Comparison of ENCODE assay signal across 1 cellular context in genomic region chr1:51518033-51518729, GRCh38.
A peak's percentile ranks its signal among the peaks of the same experiment; 100 is the strongest.
TF ChIP-seq lines count a peak whose summit lies in the region.

No MANE protein-coding gene starts in this region.

TF ChIP-seq in HepG2, 621 proteins besides CTCF, POLR2A, EP300 and RAD21 (continued from another document and continues in another):
- TF ChIP-seq ZNF800 (CRISPR knock-in tag; IDR thresholded peaks at IDR 0.05) = no peak
- no peak for TF ChIP-seq PRPF4 (IDR thresholded peaks at IDR 0.05; ENCODE audit: low read depth, low read length, poor library complexity, severe bottlenecking)
- TF ChIP-seq UBTF (CRISPR knock-in tag; IDR thresholded peaks at IDR 0.05) = no peak
- TF ChIP-seq ISX (CRISPR knock-in tag; conservative IDR thresholded peaks at IDR 0.05) = no peak
- no peak for TF ChIP-seq CEBPB (IDR thresholded peaks at IDR 0.05; ENCODE audit: borderline replicate concordance, low read depth, low read length)
- peak; percentile 80; the same call in 1 of the 2 replicates for TF ChIP-seq FOXK2 (IDR thresholded peaks at IDR 0.05)
- TF ChIP-seq SP4 (CRISPR knock-in tag; IDR thresholded peaks at IDR 0.05) = peak; percentile 27; the same call in 1 of the 2 replicates
- TF ChIP-seq RARG (CRISPR knock-in tag; IDR thresholded peaks at IDR 0.05; ENCODE audit: low read depth) = no peak
- TF ChIP-seq BCLAF1 (IDR thresholded peaks at IDR 0.05) = no peak
- TF ChIP-seq HOXA5 (CRISPR knock-in tag; IDR thresholded peaks at IDR 0.05) = no peak
- TF ChIP-seq ZFP1 (CRISPR knock-in tag; IDR thresholded peaks at IDR 0.05) = no peak
- no peak for TF ChIP-seq ZFP36 (IDR thresholded peaks at IDR 0.05; ENCODE audit: borderline replicate concordance, low read depth, low read length, partially characterized antibody)
- TF ChIP-seq ZNF879 (CRISPR knock-in tag; IDR thresholded peaks at IDR 0.05) = no peak
- TF ChIP-seq AGO1 (IDR thresholded peaks at IDR 0.05; ENCODE audit: low read depth, low read length, poor library complexity, severe bottlenecking) = no peak
- no peak; the same call in 1 of the 2 replicates for TF ChIP-seq MXD4 (CRISPR knock-in tag; IDR thresholded peaks at IDR 0.05)
- TF ChIP-seq NR2F1 (CRISPR knock-in tag; IDR thresholded peaks at IDR 0.05) = no peak
- TF ChIP-seq KDM3A (CRISPR knock-in tag; IDR thresholded peaks at IDR 0.05; ENCODE audit: low read depth) = no peak
- TF ChIP-seq NRL (CRISPR knock-in tag; IDR thresholded peaks at IDR 0.05; ENCODE audit: borderline replicate concordance) = no peak
- peak; percentile 22; the same call in 1 of the 2 replicates for TF ChIP-seq GATAD2A (CRISPR knock-in tag; IDR thresholded peaks at IDR 0.05)
- TF ChIP-seq, protein P1, sequence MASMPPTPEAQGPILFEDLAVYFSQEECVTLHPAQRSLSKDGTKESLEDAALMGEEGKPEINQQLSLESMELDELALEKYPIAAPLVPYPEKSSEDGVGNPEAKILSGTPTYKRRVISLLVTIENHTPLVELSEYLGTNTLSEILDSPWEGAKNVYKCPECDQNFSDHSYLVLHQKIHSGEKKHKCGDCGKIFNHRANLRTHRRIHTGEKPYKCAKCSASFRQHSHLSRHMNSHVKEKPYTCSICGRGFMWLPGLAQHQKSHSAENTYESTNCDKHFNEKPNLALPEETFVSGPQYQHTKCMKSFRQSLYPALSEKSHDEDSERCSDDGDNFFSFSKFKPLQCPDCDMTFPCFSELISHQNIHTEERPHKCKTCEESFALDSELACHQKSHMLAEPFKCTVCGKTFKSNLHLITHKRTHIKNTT (CRISPR knock-in tag; IDR thresholded peaks at IDR 0.05) = no peak
- TF ChIP-seq ZNF546 (CRISPR knock-in tag; conservative IDR thresholded peaks at IDR 0.05) = no peak
- no peak for TF ChIP-seq NCOA2 (CRISPR knock-in tag; IDR thresholded peaks at IDR 0.05)
- no peak for TF ChIP-seq ZNF782 (CRISPR knock-in tag; IDR thresholded peaks at IDR 0.05; ENCODE audit: borderline replicate concordance)
- TF ChIP-seq, protein P2, sequence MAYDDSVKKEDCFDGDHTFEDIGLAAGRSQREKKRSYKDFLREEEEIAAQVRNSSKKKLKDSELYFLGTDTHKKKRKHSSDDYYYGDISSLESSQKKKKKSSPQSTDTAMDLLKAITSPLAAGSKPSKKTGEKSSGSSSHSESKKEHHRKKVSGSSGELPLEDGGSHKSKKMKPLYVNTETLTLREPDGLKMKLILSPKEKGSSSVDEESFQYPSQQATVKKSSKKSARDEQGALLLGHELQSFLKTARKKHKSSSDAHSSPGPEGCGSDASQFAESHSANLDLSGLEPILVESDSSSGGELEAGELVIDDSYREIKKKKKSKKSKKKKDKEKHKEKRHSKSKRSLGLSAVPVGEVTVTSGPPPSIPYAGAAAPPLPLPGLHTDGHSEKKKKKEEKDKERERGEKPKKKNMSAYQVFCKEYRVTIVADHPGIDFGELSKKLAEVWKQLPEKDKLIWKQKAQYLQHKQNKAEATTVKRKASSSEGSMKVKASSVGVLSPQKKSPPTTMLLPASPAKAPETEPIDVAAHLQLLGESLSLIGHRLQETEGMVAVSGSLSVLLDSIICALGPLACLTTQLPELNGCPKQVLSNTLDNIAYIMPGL (CRISPR knock-in tag; IDR thresholded peaks at IDR 0.05; ENCODE audit: borderline replicate concordance in 1 of 2, low read depth in 1 of 2) = peak in 1 of 2 experiments; percentile 46; a peak in 1 of 4 replicates
- no peak for TF ChIP-seq ZNF572 (CRISPR knock-in tag; IDR thresholded peaks at IDR 0.05)
- no peak for TF ChIP-seq ISL2 (CRISPR knock-in tag; IDR thresholded peaks at IDR 0.05)
- TF ChIP-seq TIGD3 (CRISPR knock-in tag; IDR thresholded peaks at IDR 0.05; ENCODE audit: borderline replicate concordance) = no peak
- TF ChIP-seq ZNF207 (IDR thresholded peaks at IDR 0.05; ENCODE audit: borderline replicate concordance) = no peak
- no peak for TF ChIP-seq ZNF431 (CRISPR knock-in tag; IDR thresholded peaks at IDR 0.05; ENCODE audit: borderline replicate concordance, low read depth)
- no peak for TF ChIP-seq NFE2L2 (IDR thresholded peaks at IDR 0.05; ENCODE audit: low read length)
- TF ChIP-seq, protein P3, sequence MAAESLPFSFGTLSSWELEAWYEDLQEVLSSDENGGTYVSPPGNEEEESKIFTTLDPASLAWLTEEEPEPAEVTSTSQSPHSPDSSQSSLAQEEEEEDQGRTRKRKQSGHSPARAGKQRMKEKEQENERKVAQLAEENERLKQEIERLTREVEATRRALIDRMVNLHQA (CRISPR knock-in tag; IDR thresholded peaks at IDR 0.05) = no peak
- TF ChIP-seq RNF219 (CRISPR knock-in tag; IDR thresholded peaks at IDR 0.05) = no peak
- TF ChIP-seq ZBTB8A (CRISPR knock-in tag; IDR thresholded peaks at IDR 0.05; ENCODE audit: borderline replicate concordance, low read depth) = no peak
- TF ChIP-seq DRAP1 (CRISPR knock-in tag; IDR thresholded peaks at IDR 0.05) = peak; percentile 32; the same call in 1 of the 2 replicates
- no peak for TF ChIP-seq KDM5B (CRISPR knock-in tag; IDR thresholded peaks at IDR 0.05; ENCODE audit: borderline replicate concordance)
- no peak for TF ChIP-seq SATB2 (CRISPR knock-in tag; IDR thresholded peaks at IDR 0.05)
- TF ChIP-seq ZSCAN25 (CRISPR knock-in tag; IDR thresholded peaks at IDR 0.05) = no peak
- TF ChIP-seq ZNF776 (CRISPR knock-in tag; IDR thresholded peaks at IDR 0.05) = no peak
- TF ChIP-seq RBAK (CRISPR knock-in tag; IDR thresholded peaks at IDR 0.05) = no peak
- no peak for TF ChIP-seq MAF1 (CRISPR knock-in tag; IDR thresholded peaks at IDR 0.05; ENCODE audit: borderline replicate concordance)
- peak; percentile 59 for TF ChIP-seq ASH2L (IDR thresholded peaks at IDR 0.05; ENCODE audit: insufficient read length, low read depth, low read length)
- TF ChIP-seq, protein P4, sequence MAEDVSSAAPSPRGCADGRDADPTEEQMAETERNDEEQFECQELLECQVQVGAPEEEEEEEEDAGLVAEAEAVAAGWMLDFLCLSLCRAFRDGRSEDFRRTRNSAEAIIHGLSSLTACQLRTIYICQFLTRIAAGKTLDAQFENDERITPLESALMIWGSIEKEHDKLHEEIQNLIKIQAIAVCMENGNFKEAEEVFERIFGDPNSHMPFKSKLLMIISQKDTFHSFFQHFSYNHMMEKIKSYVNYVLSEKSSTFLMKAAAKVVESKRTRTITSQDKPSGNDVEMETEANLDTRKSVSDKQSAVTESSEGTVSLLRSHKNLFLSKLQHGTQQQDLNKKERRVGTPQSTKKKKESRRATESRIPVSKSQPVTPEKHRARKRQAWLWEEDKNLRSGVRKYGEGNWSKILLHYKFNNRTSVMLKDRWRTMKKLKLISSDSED (CRISPR knock-in tag; IDR thresholded peaks at IDR 0.05) = no peak
